ENCODE assay signal across 1 cellular context in genomic region chr3:30597131-30597768, GRCh38.
TF ChIP-seq lines count a peak whose summit lies in the region.

No MANE protein-coding gene starts in this region.

TF ChIP-seq in HepG2, 621 proteins besides CTCF, POLR2A, EP300 and RAD21 (continued from another document and continues in another):
- TF ChIP-seq MXD3 (CRISPR knock-in tag; IDR thresholded peaks at IDR 0.05), result no peak
- TF ChIP-seq ZNF616 (CRISPR knock-in tag; IDR thresholded peaks at IDR 0.05; ENCODE audit: low read depth), result no peak
- TF ChIP-seq HNF1B (CRISPR knock-in tag; IDR thresholded peaks at IDR 0.05), result peak; percentile 98
- peak in 1 of 2 experiments; percentile 76; a peak in 1 of 4 replicates for TF ChIP-seq HMGXB4 (CRISPR knock-in tag; IDR thresholded peaks at IDR 0.05; ENCODE audit: borderline replicate concordance in 1 of 2, low read depth in 1 of 2)
- TF ChIP-seq ZBTB38 (CRISPR knock-in tag; IDR thresholded peaks at IDR 0.05), result no peak
- TF ChIP-seq TIGD3 (CRISPR knock-in tag; IDR thresholded peaks at IDR 0.05; ENCODE audit: borderline replicate concordance), result no peak
- TF ChIP-seq SP1 (IDR thresholded peaks at IDR 0.05), result no peak
- TF ChIP-seq SP1 (CRISPR knock-in tag; IDR thresholded peaks at IDR 0.05), result no peak; the same call in 1 of the 2 replicates
- no peak for TF ChIP-seq DMTF1 (CRISPR knock-in tag; IDR thresholded peaks at IDR 0.05)
- no peak; the same call in 1 of the 2 replicates for TF ChIP-seq HIC2 (CRISPR knock-in tag; IDR thresholded peaks at IDR 0.05; ENCODE audit: low read depth)
- peak; percentile 100 for TF ChIP-seq MED1 (CRISPR knock-in tag; IDR thresholded peaks at IDR 0.05)
- TF ChIP-seq ZNF746 (CRISPR knock-in tag; IDR thresholded peaks at IDR 0.05), result no peak
- no peak for TF ChIP-seq ZNF296 (CRISPR knock-in tag; conservative IDR thresholded peaks at IDR 0.05)
- TF ChIP-seq CHCHD3 (CRISPR knock-in tag; IDR thresholded peaks at IDR 0.05), result no peak
- TF ChIP-seq ARID4A (CRISPR knock-in tag; IDR thresholded peaks at IDR 0.05; ENCODE audit: borderline replicate concordance), result peak; percentile 37; the same call in 1 of the 2 replicates
- no peak for TF ChIP-seq KAT7 (CRISPR knock-in tag; IDR thresholded peaks at IDR 0.05; ENCODE audit: borderline replicate concordance)
- TF ChIP-seq HMGXB3 (CRISPR knock-in tag; IDR thresholded peaks at IDR 0.05; ENCODE audit: borderline replicate concordance), result peak; percentile 78
- no peak for TF ChIP-seq U2AF2 (IDR thresholded peaks at IDR 0.05; ENCODE audit: low read depth, low read length)
- peak; percentile 99 for TF ChIP-seq ZGPAT (CRISPR knock-in tag; IDR thresholded peaks at IDR 0.05)
- no peak for TF ChIP-seq ZFAT (CRISPR knock-in tag; conservative IDR thresholded peaks at IDR 0.05)
- no peak for TF ChIP-seq ZFP90 (CRISPR knock-in tag; IDR thresholded peaks at IDR 0.05; ENCODE audit: borderline replicate concordance)
- TF ChIP-seq ZNF607 (CRISPR knock-in tag; IDR thresholded peaks at IDR 0.05; ENCODE audit: borderline replicate concordance), result no peak
- TF ChIP-seq FOXK2 (IDR thresholded peaks at IDR 0.05), result no peak
- TF ChIP-seq TERF1 (CRISPR knock-in tag; IDR thresholded peaks at IDR 0.05), result no peak
- TF ChIP-seq PATZ1 (CRISPR knock-in tag; IDR thresholded peaks at IDR 0.05), result peak; percentile 54; the same call in 1 of the 2 replicates
- no peak for TF ChIP-seq ZNF441 (CRISPR knock-in tag; IDR thresholded peaks at IDR 0.05; ENCODE audit: borderline replicate concordance)
- TF ChIP-seq ZNF644 (CRISPR knock-in tag; IDR thresholded peaks at IDR 0.05; ENCODE audit: low read depth), result 0 out of 2 replicates have a peak, but pooled peaks have one; percentile 43
- TF ChIP-seq GPN1 (CRISPR knock-in tag; IDR thresholded peaks at IDR 0.05; ENCODE audit: borderline replicate concordance), result no peak
- peak; percentile 52; the same call in 1 of the 2 replicates for TF ChIP-seq KLF11 (CRISPR knock-in tag; IDR thresholded peaks at IDR 0.05)
